8 cellular contexts compared by ENCODE assay signal in genomic region chr21:38787461-38788274, GRCh38. TPM values are rescaled to one million over a fixed set of nuclear protein-coding genes. Genes with fewer than 3 reads are reported as not detected.
DNase-seq lines count a peak whose midpoint lies in the region; ATAC-seq and TF ChIP-seq lines count a peak whose summit lies in the region.

No MANE protein-coding gene starts in this region.

- intact Hi-C loops in left ventricle myocardium inferior (cut with micrococcal nuclease) = no loop called here

- no peak overlapping the region for H3K27ac Mint-ChIP-seq in CD8-positive, alpha-beta memory T cell

- CTCF ChIA-PET in CD8-positive, alpha-beta memory T cell (lab: Charles Lee) = no interaction called here

- ATAC-seq in GM19455 (IDR thresholded peaks at IDR 0.05; ENCODE audit: unreplicated experiment) (no peak), GM18861 (IDR thresholded peaks at IDR 0.05; ENCODE audit: unreplicated experiment) (no peak)

- H3K36me3 ChIP-seq in liver (ENCODE audit: control insufficient read depth in 4 of 4, insufficient read depth in 3 of 4, low read depth in 1 of 4, low read length in 3 of 4) = no peaks in the 10 kb centered on the region
- no peaks in the 10 kb centered on the region for H3K36me3 ChIP-seq in CD8-positive, alpha-beta memory T cell (ENCODE audit: insufficient read depth, low read length)
- no peaks in the 10 kb centered on the region for H3K36me3 ChIP-seq in left ventricle myocardium inferior

- H3K9ac ChIP-seq in liver (ENCODE audit: low read depth in 1 of 2, low read length in 2 of 2) = peak overlapping the region in 1 of 2 donors; percentile 47

- H3K27ac ChIP-seq in liver (ENCODE audit: low read depth in 1 of 2, low read length in 2 of 2) (peak overlapping the region; percentile 79 to 87), left ventricle myocardium inferior (replicated peaks) (no peak overlapping the region)
- H3K27ac ChIP-seq in CD8-positive, alpha-beta memory T cell (ENCODE audit: low read depth, low read length) = no peak overlapping the region

- TF ChIP-seq CTCF in liver (IDR thresholded peaks at IDR 0.05; ENCODE audit: low read depth, low read length, missing input control) (no peak), left ventricle myocardium inferior (IDR thresholded peaks at IDR 0.05; ENCODE audit: borderline replicate concordance) (no peak)

- H3K4me3 Mint-ChIP-seq in CD8-positive, alpha-beta memory T cell = no peak overlapping the region

- peak; percentile 96 for DNase-seq in DMS53 (lab: John Stamatoyannopoulos, UW)
- DNase-seq in HS-5 (ENCODE audit: low read depth) = peak; percentile 67
- DNase-seq in T1000 (lab: John Stamatoyannopoulos, UW) = peak; percentile 40
- DNase-seq in CD8-positive, alpha-beta memory T cell = no peak
- DNase-seq in left ventricle myocardium inferior = no peak

- H3K27me3 ChIP-seq in liver (ENCODE audit: control insufficient read depth in 4 of 4, insufficient read depth in 4 of 4, low read length in 3 of 4) (no peaks in the 10 kb centered on the region), left ventricle myocardium inferior (ENCODE audit: low read depth) (no peaks in the 10 kb centered on the region)
- H3K27me3 ChIP-seq in CD8-positive, alpha-beta memory T cell (ENCODE audit: insufficient read depth, low read length, poor library complexity, severe bottlenecking) = no peaks in the 10 kb centered on the region

- H3K9me3 Mint-ChIP-seq in CD8-positive, alpha-beta memory T cell = peaks cover 4 to 9% (median 5%) of the 10 kb centered on the region in 5 donors

- H3K4me1 ChIP-seq in liver (ENCODE audit: control insufficient read depth in 4 of 4, insufficient read depth in 4 of 4, low read length in 3 of 4) = peaks cover 0 to 4% (median 0%) of the 10 kb centered on the region in 4 donors
- no peaks in the 10 kb centered on the region for H3K4me1 ChIP-seq in CD8-positive, alpha-beta memory T cell (ENCODE audit: insufficient read depth, low read length)
- H3K4me1 ChIP-seq in left ventricle myocardium inferior = no peaks in the 10 kb centered on the region

- H3K36me3 Mint-ChIP-seq in CD8-positive, alpha-beta memory T cell = peaks cover 0 to 10% (median 2%) of the 10 kb centered on the region in 3 donors

- H3K27me3 Mint-ChIP-seq in CD8-positive, alpha-beta memory T cell = peaks cover 3 to 4% of the 10 kb centered on the region in 2 donors

- WGBS in liver = 49% methylated on average over 19 of the region's 19 CpGs

- TF ChIP-seq RAD21 in liver (IDR thresholded peaks at IDR 0.05) = peak; percentile 45 to 63

- POLR2A ChIA-PET in CD8-positive, alpha-beta memory T cell (lab: Charles Lee) = no interaction called here

- no peaks in the 10 kb centered on the region for H3K9me3 ChIP-seq in liver (ENCODE audit: control insufficient read depth in 4 of 4, low read length in 3 of 4)
- H3K9me3 ChIP-seq in CD8-positive, alpha-beta memory T cell (ENCODE audit: low read length) = no peaks in the 10 kb centered on the region
- peaks cover 23% of the 10 kb centered on the region for H3K9me3 ChIP-seq in left ventricle myocardium inferior (replicated peaks)

- no peaks in the 10 kb centered on the region for H3K4me1 Mint-ChIP-seq in CD8-positive, alpha-beta memory T cell

- H3K4me3 ChIP-seq in liver (ENCODE audit: low read depth in 1 of 3, low read length in 3 of 3) (peak overlapping the region in 2 of 3 donors; percentile 2 to 41), left ventricle myocardium inferior (no peak overlapping the region)
- H3K4me3 ChIP-seq in CD8-positive, alpha-beta memory T cell (ENCODE audit: low read length) = no peak overlapping the region

TF ChIP-seq in liver, 16 proteins besides CTCF, POLR2A, EP300 and RAD21:
- TF ChIP-seq GABPA (IDR thresholded peaks at IDR 0.05 in 1 of 2, conservative IDR thresholded peaks at IDR 0.05 in 1 of 2) (no peak), SP1 (IDR thresholded peaks at IDR 0.05) (peak; percentile 85), JUND (IDR thresholded peaks at IDR 0.05) (peak; percentile 99 to 100), ZBTB33 (IDR thresholded peaks at IDR 0.05) (peak; percentile 79), HNF4G (IDR thresholded peaks at IDR 0.05) (peak; percentile 79), MAX (IDR thresholded peaks at IDR 0.05) (peak; percentile 49), HNF4A (conservative IDR thresholded peaks at IDR 0.05) (peak; percentile 85 to 93), EGR1 (IDR thresholded peaks at IDR 0.05; ENCODE audit: low read depth in 2 of 2) (peak in 1 of 2 donors; percentile 18), FOXA2 (IDR thresholded peaks at IDR 0.05) (peak; percentile 51), FOXA1 (IDR thresholded peaks at IDR 0.05) (no peak), NR2F2 (IDR thresholded peaks at IDR 0.05) (peak; percentile 15), RXRA (IDR thresholded peaks at IDR 0.05) (peak; percentile 76 to 94), ATF3 (IDR thresholded peaks at IDR 0.05) (peak; percentile 97), YY1 (IDR thresholded peaks at IDR 0.05) (peak; percentile 78), REST (IDR thresholded peaks at IDR 0.05) (peak; percentile 85), TAF1 (conservative IDR thresholded peaks at IDR 0.05) (no peak)

RNA-seq across cellular contexts. Expression of gene ETS2, which starts 18.1 kb away (rescaled TPM):
- total RNA-seq in liver (10 to 100 TPM; 20.2 to 90.7 TPM), left ventricle myocardium inferior (40.9 TPM)
- 10 to 100 TPM; 40.8 to 42.8 TPM for polyA plus RNA-seq in liver
- 10 to 100 TPM; 37.9 to 39.7 TPM for total RNA-seq in CD8-positive, alpha-beta memory T cell
- 9.7 TPM for polyA plus RNA-seq in CD8-positive, alpha-beta memory T cell

Comparison
In these comparisons a context has a peak if more than half of its experiments do, and no peak if none do; other contexts are left out.
1. DNase-seq: peak in DMS53 (single experiment), HS-5 (single experiment) and T1000 (single experiment); none in CD8-positive, alpha-beta memory T cell (0 of 5) and left ventricle myocardium inferior (single experiment).
2. H3K27ac ChIP-seq: peak in liver (2 of 2); none in CD8-positive, alpha-beta memory T cell (single experiment) and left ventricle myocardium inferior (single experiment).
3. H3K4me3 ChIP-seq: peak in liver (2 of 3); none in CD8-positive, alpha-beta memory T cell (single experiment) and left ventricle myocardium inferior (single experiment).